Comparison of ENCODE assay signal across 23 cellular contexts in the genomic region with DNA sequence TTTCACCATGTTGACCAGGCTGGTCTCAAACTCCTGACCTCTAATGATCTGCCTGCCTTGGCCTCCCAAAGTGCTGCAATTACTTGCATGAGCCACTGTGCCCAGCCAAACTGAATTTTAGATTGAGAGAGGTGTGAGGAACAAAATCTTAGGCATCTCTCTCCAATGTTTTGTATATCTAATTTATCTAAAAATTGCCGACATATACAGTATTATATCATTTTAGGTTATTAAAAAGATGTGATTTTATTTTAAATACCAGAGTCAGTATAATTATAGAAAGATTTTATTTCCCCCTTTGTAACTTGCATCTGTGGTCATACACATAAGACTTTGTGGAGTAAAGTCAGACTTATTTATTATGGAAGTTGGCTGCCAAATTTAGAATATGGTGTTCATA. TPM values are rescaled to one million over a fixed set of nuclear protein-coding genes. Genes with fewer than 3 reads are reported as not detected.
DNase-seq lines count a peak whose midpoint lies in the region; ATAC-seq, FAIRE-seq and TF ChIP-seq lines count a peak whose summit lies in the region.
"Had no signal": no experiment of that assay in that cellular context is flagged by ENCODE, and none has a peak within 500 bp of the region (broad histone marks: within the 10 kb centered on the region; RNA-seq: fewer than 3 reads in every experiment).

No MANE protein-coding gene starts in this region.

- CTCF ChIA-PET in HepG2 (lab: Yijun Ruan, JAX; ENCODE audit: low intra/inter-chr PET ratio, low total read pairs), result no interaction called here
- CTCF ChIA-PET in IMR-90 (lab: Yijun Ruan, JAX), result interaction anchor here (1.2 kb wide), 1 partner anchor 277 kb away, joined by 3 read pairs; no protein-coding TSS in a partner anchor

- WGBS in HepG2 (ENCODE audit: low lambda C conversion rate), result 98% methylated on average over 1 of the region's 1 CpG
- 94% methylated on average over 1 of the region's 1 CpG for WGBS in right lobe of liver (ENCODE audit: insufficient coverage, low coverage, low lambda C conversion rate, missing lambda C conversion rate)
- no CpG with 5 or more reads among the region's 1 CpG for WGBS in IMR-90 (ENCODE audit: extremely low coverage in 2 of 2, insufficient read length in 1 of 2), 2 experiments

- H3K9me1 ChIP-seq in IMR-90 (ENCODE audit: insufficient read depth, low read length), result no peaks in the 10 kb centered on the region

- POLR2A ChIA-PET in HepG2 (lab: Yijun Ruan, JAX) (no interaction called here), IMR-90 (lab: Charles Lee; ENCODE audit: unreplicated experiment) (no interaction called here)

- in situ Hi-C loops in HepG2 (cut with HindIII; ENCODE audit: extremely low pct_ligation_motif_present, low pct_unique_long_range_greater_than_20kb), result no loop called here
- in situ Hi-C loops in IMR-90 (cut with MboI; ENCODE audit: low sequenced_read_pairs), result no loop called here
- in situ Hi-C loops in GM13977 (cut with MboI; ENCODE audit: low pct_unique_long_range_greater_than_20kb, low sequenced_read_pairs, unreplicated experiment), result loop anchor here (10.0 kb wide), 1 partner anchor 270 kb away; a partner anchor contains a TSS

- ATAC-seq in HepG2 (no peak), right lobe of liver (no peak), IMR-90 (ENCODE audit: low read depth) (no peak)
- ATAC-seq: GM12878 had no signal

- H3K9me3 ChIP-seq in HepG2 (ENCODE audit: low read length), result no peaks in the 10 kb centered on the region
- no peaks in the 10 kb centered on the region for H3K9me3 ChIP-seq in right lobe of liver
- H3K9me3 ChIP-seq in IMR-90 (ENCODE audit: control insufficient read depth, insufficient read depth, low read length), result no peaks in the 10 kb centered on the region
- H3K9me3 ChIP-seq: BE2C, BLaER1 had no signal

- no peak for DNase-seq in HepG2 (ENCODE audit: low spot score)
- no peak for DNase-seq in right lobe of liver
- no peak for DNase-seq in IMR-90
- no peak for DNase-seq in GM13977 (ENCODE audit: low spot score)
- no peak for DNase-seq in stimulated activated naive CD4-positive, alpha-beta T cell treated with Interleukin-2 at 50 U/mL for 16 hours (lab: John Stamatoyannopoulos, UW)
- DNase-seq: ACHN; BE2C; C1 segment of cervical spinal cord; CD4-positive, alpha-beta memory T cell; CD4-positive, CD25-positive, alpha-beta regulatory T cell; CD8-positive, alpha-beta memory T cell; COR-L47; DMS 273 treated with DMSO at 0.1 percent for 48 hours; DMS153; DMS53; DMS79; DND-41; EL; GDM1 had no signal

- H4K20me1 ChIP-seq in HepG2 (ENCODE audit: insufficient read depth, low read length), result no peaks in the 10 kb centered on the region
- no peaks in the 10 kb centered on the region for H4K20me1 ChIP-seq in IMR-90 (ENCODE audit: insufficient read depth, low read length)

- H2BK20ac ChIP-seq in IMR-90 (ENCODE audit: low read depth, low read length), result no peak overlapping the region

- TF ChIP-seq POLR2A in HepG2 (IDR thresholded peaks at IDR 0.05; ENCODE audit: insufficient read depth in 1 of 2, low read depth in 2 of 2, low read length in 2 of 2) (no peak), right lobe of liver (IDR thresholded peaks at IDR 0.05) (no peak), IMR-90 (IDR thresholded peaks at IDR 0.05; ENCODE audit: low read depth, low read length) (no peak)

- no peak overlapping the region for H3K56ac ChIP-seq in IMR-90 (ENCODE audit: extremely low read depth, insufficient read depth, low read length)

- H3K23ac ChIP-seq in IMR-90 (ENCODE audit: low read depth, low read length), result no peak overlapping the region; the same call in 1 of the 2 replicates

- H2AK5ac ChIP-seq in IMR-90 (ENCODE audit: low read depth, low read length), result no peak overlapping the region

- H2BK15ac ChIP-seq in IMR-90 (ENCODE audit: low read depth, low read length), result no peak overlapping the region

- H2BK120ac ChIP-seq in IMR-90 (ENCODE audit: low read depth, low read length), result no peak overlapping the region

- no peak overlapping the region for H3K4ac ChIP-seq in IMR-90 (ENCODE audit: low read depth, low read length)

- TF ChIP-seq CTCF in HepG2 (CRISPR knock-in tag; IDR thresholded peaks at IDR 0.05) (no peak), right lobe of liver (IDR thresholded peaks at IDR 0.05) (no peak), IMR-90 (conservative IDR thresholded peaks at IDR 0.05; ENCODE audit: low read depth, low read length) (no peak), GM13977 (IDR thresholded peaks at IDR 0.05; ENCODE audit: extremely low read depth, insufficient read depth, missing control alignments) (no peak)

- H3K27me3 ChIP-seq in HepG2 (ENCODE audit: control insufficient read depth in 1 of 2, insufficient read depth in 2 of 2, low read length in 2 of 2) (no peaks in the 10 kb centered on the region), right lobe of liver (no peaks in the 10 kb centered on the region), IMR-90 (ENCODE audit: control insufficient read depth, insufficient read depth, low read length) (no peaks in the 10 kb centered on the region)
- H3K27me3 ChIP-seq: BE2C, BLaER1 had no signal

- dilution Hi-C loops in IMR-90 (cut with HindIII; ENCODE audit: low sequenced_read_pairs, unreplicated experiment), result no loop called here

- BruUV-seq in HepG2 (replicated peaks; lab: Mats Ljungman, UMichigan), result no TSS peak
- no TSS peak for BruUV-seq in IMR-90 (replicated peaks; lab: Mats Ljungman, UMichigan)

- H3K4me2 ChIP-seq in HepG2 (ENCODE audit: low read depth, low read length) (no peak overlapping the region), IMR-90 (ENCODE audit: low read depth, low read length) (no peak overlapping the region)
- H3K4me2 ChIP-seq: BLaER1 had no signal

- intact Hi-C loops in HepG2 (cut with micrococcal nuclease; ENCODE audit: unreplicated experiment), result no loop called here
- intact Hi-C loops in right lobe of liver (cut with DNase I), result no loop called here
- intact Hi-C loops in IMR-90 (cut with micrococcal nuclease), result no loop called here

- H3K27ac ChIP-seq in HepG2 (ENCODE audit: extremely low read length, insufficient read depth, low read length), result no peak overlapping the region
- H3K27ac ChIP-seq in right lobe of liver, result no peak overlapping the region
- no peak overlapping the region for H3K27ac ChIP-seq in IMR-90 (ENCODE audit: insufficient read depth, low read length)
- H3K27ac ChIP-seq: 22Rv1, BLaER1 had no signal

- no peak overlapping the region for H4K5ac ChIP-seq in IMR-90 (ENCODE audit: low read depth, low read length)

- H3K9ac ChIP-seq in HepG2 (ENCODE audit: insufficient read depth, low read depth, low read length) (no peak overlapping the region), IMR-90 (ENCODE audit: low read depth, low read length) (no peak overlapping the region)
- H3K9ac ChIP-seq: BLaER1 had no signal

- no peak overlapping the region for H2AK9ac ChIP-seq in IMR-90 (replicated peaks; ENCODE audit: low read depth, low read length, poor library complexity)

- peaks cover 6 to 14% of the 10 kb centered on the region in 2 experiments; a peak in 3 of 4 replicates for H3K79me1 ChIP-seq in IMR-90 (ENCODE audit: low read depth in 1 of 2, low read length in 2 of 2)

- no peak overlapping the region for H3K18ac ChIP-seq in IMR-90 (ENCODE audit: low read depth, low read length)

- H3K4me3 ChIP-seq in HepG2 (replicated peaks in 1 of 3; ENCODE audit: insufficient read depth in 1 of 3, low read depth in 2 of 3, low read length in 3 of 3), result no peak overlapping the region
- no peak overlapping the region for H3K4me3 ChIP-seq in right lobe of liver
- no peak overlapping the region for H3K4me3 ChIP-seq in IMR-90 (ENCODE audit: insufficient read depth, low read depth, low read length)
- H3K4me3 ChIP-seq: BLaER1, GM12878 had no signal

- H2BK5ac ChIP-seq in IMR-90 (ENCODE audit: low read depth, low read length, poor library complexity, severe bottlenecking), result no peak overlapping the region

- H3K79me2 ChIP-seq in HepG2 (ENCODE audit: insufficient read depth, low read length), result peaks cover 16% of the 10 kb centered on the region

- FAIRE-seq in HepG2 (lab: Jason Lieb, UNC), result no peak
- FAIRE-seq: GM12878, GM18507 had no signal

- TF ChIP-seq EP300 in HepG2 (IDR thresholded peaks at IDR 0.05; ENCODE audit: low read depth in 2 of 2, low read length in 2 of 2) (no peak), HepG2 (CRISPR knock-in tag; IDR thresholded peaks at IDR 0.05; ENCODE audit: borderline replicate concordance) (no peak)

- no peak for TF ChIP-seq RAD21 in HepG2 (CRISPR knock-in tag; IDR thresholded peaks at IDR 0.05)
- no peak for TF ChIP-seq RAD21 in IMR-90 (IDR thresholded peaks at IDR 0.05; ENCODE audit: low read length)

- no peak overlapping the region for H4K91ac ChIP-seq in IMR-90 (ENCODE audit: insufficient read depth, low read depth, low read length)

- H3K36me3 ChIP-seq in HepG2 (replicated peaks in 1 of 2; ENCODE audit: control insufficient read depth in 1 of 2, insufficient read depth in 2 of 2, low read length in 2 of 2) (peaks cover 7 to 67% of the 10 kb centered on the region in 2 experiments), right lobe of liver (peaks cover 0 to 40% (median 4%) of the 10 kb centered on the region in 4 donors), IMR-90 (ENCODE audit: control insufficient read depth, insufficient read depth, low read length) (peaks cover 9% of the 10 kb centered on the region)

- no peaks in the 10 kb centered on the region for H3K4me1 ChIP-seq in HepG2 (ENCODE audit: insufficient read depth, low read length)
- no peaks in the 10 kb centered on the region for H3K4me1 ChIP-seq in right lobe of liver
- H3K4me1 ChIP-seq in IMR-90 (ENCODE audit: control insufficient read depth, insufficient read depth, low read length), result no peaks in the 10 kb centered on the region
- H3K4me1 ChIP-seq: BE2C, BLaER1 had no signal

- no peak overlapping the region for H3K14ac ChIP-seq in IMR-90 (replicated peaks; ENCODE audit: low read depth, low read length)

- H4K8ac ChIP-seq in IMR-90 (ENCODE audit: low read depth in 2 of 2, low read length in 2 of 2), result no peak overlapping the region

- H2AFZ ChIP-seq in HepG2 (ENCODE audit: low read length) (no peak overlapping the region), IMR-90 (replicated peaks; ENCODE audit: low read length, poor library complexity) (no peak overlapping the region)

RNA-seq across cellular contexts. Expression of a gene that starts 10.1 kb away (rescaled TPM):
- total RNA-seq in HepG2 (2016; rRNA removed; fragmentation: Illumina TruSeq; extraction: Trizol) (39.0 and 39.9 TPM in 2 replicates), right lobe of liver (1 to 10 TPM; 8.1 to 9.5 (median 8.4) TPM), IMR-90 (2012; rRNA removed) (10.6 and 20.0 TPM in 2 replicates)
- 167 and 185 TPM in 2 replicates for total RNA-seq in HepG2 (2016; cell fraction: cytosol; rRNA removed; fragmentation: Illumina TruSeq; extraction: Trizol; ENCODE audit: low read depth)
- 35.8 and 38.9 TPM in 2 replicates for total RNA-seq in HepG2 (2016; cell fraction: insoluble cytoplasmic fraction; rRNA removed; fragmentation: Illumina TruSeq; extraction: Trizol)
- total RNA-seq in HepG2 (2016; cell fraction: membrane; rRNA removed; fragmentation: Illumina TruSeq; extraction: Trizol), result 49.6 and 57.4 TPM in 2 replicates
- 58.7 and 64.6 TPM in 2 replicates for total RNA-seq in HepG2 (2016; cell fraction: nucleus; rRNA removed; fragmentation: Illumina TruSeq; extraction: Trizol)
- polyA plus RNA-seq in HepG2 (2011; rRNA removed) (14.5 and 14.6 TPM in 2 replicates), IMR-90 (2012; rRNA removed) (7.1 and 8.1 TPM in 2 replicates)
- 4.2 and 5.7 TPM in 2 replicates for polyA plus RNA-seq in HepG2 (2011; cell fraction: cytosol; rRNA removed)
- 19.2 and 22.7 TPM in 2 replicates for polyA plus RNA-seq in HepG2 (2011; cell fraction: nucleus; rRNA removed)
- 17.7 and 19.4 TPM in 2 replicates for polyA plus RNA-seq in HepG2 (2012)
- polyA plus RNA-seq in HepG2 (2016; cell fraction: cytosol; fragmentation: Illumina TruSeq; extraction: Trizol; ENCODE audit: low read depth), result 3.0 and 3.6 TPM in 2 replicates
- polyA plus RNA-seq in HepG2 (2016; cell fraction: insoluble cytoplasmic fraction; fragmentation: Illumina TruSeq; extraction: Trizol; ENCODE audit: low read depth), result 32.8 TPM in 2 replicates
- polyA plus RNA-seq in HepG2 (2016; cell fraction: membrane; fragmentation: Illumina TruSeq; extraction: Trizol; ENCODE audit: low read depth), result 5.3 and 6.9 TPM in 2 replicates
- polyA plus RNA-seq in HepG2 (2016; cell fraction: nucleus; fragmentation: Illumina TruSeq; extraction: Trizol; ENCODE audit: insufficient read depth, low read depth), result 83.1 and 93.6 TPM in 2 replicates
- polyA minus RNA-seq in HepG2 (2011; rRNA and poly(A)+ RNA removed; ENCODE audit: low replicate concordance), result 6.9 and 18.9 TPM in 2 replicates
- 12.6 and 23.0 TPM in 2 replicates for polyA minus RNA-seq in HepG2 (2011; cell fraction: cytosol; rRNA and poly(A)+ RNA removed)
- 73.4 and 77.6 TPM in 2 replicates for polyA minus RNA-seq in HepG2 (2011; cell fraction: nucleus; rRNA and poly(A)+ RNA removed)
- 0.82 and 1.8 TPM in 2 replicates for polyA plus RNA-seq in IMR-90 (2012; cell fraction: cytosol; rRNA removed)
- 4.4 and 14.7 TPM in 2 replicates for polyA plus RNA-seq in IMR-90 (2012; cell fraction: nucleus; rRNA removed; ENCODE audit: low replicate concordance)

RNA-seq across cellular contexts. Expression of a gene that starts 10.2 kb away (rescaled TPM):
- total RNA-seq in HepG2 (2016; rRNA removed; fragmentation: Illumina TruSeq; extraction: Trizol) (29.5 and 67.5 TPM in 2 replicates), right lobe of liver (10 to 100 TPM; 19.1 to 46.1 (median 28.7) TPM), IMR-90 (2012; rRNA removed) (35.8 and 39.2 TPM in 2 replicates)
- 40.7 and 41.5 TPM in 2 replicates for total RNA-seq in HepG2 (2016; cell fraction: cytosol; rRNA removed; fragmentation: Illumina TruSeq; extraction: Trizol; ENCODE audit: low read depth)
- 31.6 and 68.1 TPM in 2 replicates for total RNA-seq in HepG2 (2016; cell fraction: insoluble cytoplasmic fraction; rRNA removed; fragmentation: Illumina TruSeq; extraction: Trizol)
- 60.2 and 61.9 TPM in 2 replicates for total RNA-seq in HepG2 (2016; cell fraction: membrane; rRNA removed; fragmentation: Illumina TruSeq; extraction: Trizol)
- total RNA-seq in HepG2 (2016; cell fraction: nucleus; rRNA removed; fragmentation: Illumina TruSeq; extraction: Trizol), result 109 and 139 TPM in 2 replicates
- polyA plus RNA-seq in HepG2 (2011; rRNA removed) (160 and 166 TPM in 2 replicates), IMR-90 (2012; rRNA removed) (48.7 and 66.8 TPM in 2 replicates)
- polyA plus RNA-seq in HepG2 (2011; cell fraction: cytosol; rRNA removed), result 21.7 and 32.9 TPM in 2 replicates
- 486 and 524 TPM in 2 replicates for polyA plus RNA-seq in HepG2 (2011; cell fraction: nucleus; rRNA removed)
- 100.0 and 116 TPM in 2 replicates for polyA plus RNA-seq in HepG2 (2012)
- 60.0 and 71.8 TPM in 2 replicates for polyA plus RNA-seq in HepG2 (2016; cell fraction: cytosol; fragmentation: Illumina TruSeq; extraction: Trizol; ENCODE audit: low read depth)
- polyA plus RNA-seq in HepG2 (2016; cell fraction: insoluble cytoplasmic fraction; fragmentation: Illumina TruSeq; extraction: Trizol; ENCODE audit: low read depth), result 34.8 and 36.0 TPM in 2 replicates
- 64.9 and 65.2 TPM in 2 replicates for polyA plus RNA-seq in HepG2 (2016; cell fraction: membrane; fragmentation: Illumina TruSeq; extraction: Trizol; ENCODE audit: low read depth)
- polyA plus RNA-seq in HepG2 (2016; cell fraction: nucleus; fragmentation: Illumina TruSeq; extraction: Trizol; ENCODE audit: insufficient read depth, low read depth), result 350 and 353 TPM in 2 replicates
- polyA minus RNA-seq in HepG2 (2011; rRNA and poly(A)+ RNA removed; ENCODE audit: low replicate concordance), result 22.0 and 25.4 TPM in 2 replicates
- 12.3 and 13.9 TPM in 2 replicates for polyA minus RNA-seq in HepG2 (2011; cell fraction: cytosol; rRNA and poly(A)+ RNA removed)
- 143 and 163 TPM in 2 replicates for polyA minus RNA-seq in HepG2 (2011; cell fraction: nucleus; rRNA and poly(A)+ RNA removed)
- 5.4 and 10.2 TPM in 2 replicates for polyA plus RNA-seq in IMR-90 (2012; cell fraction: cytosol; rRNA removed)
- 49.9 and 616 TPM in 2 replicates for polyA plus RNA-seq in IMR-90 (2012; cell fraction: nucleus; rRNA removed; ENCODE audit: low replicate concordance)

RNA-seq across cellular contexts. Expression of a gene that starts 31.7 kb away (rescaled TPM):
- total RNA-seq in HepG2 (2016; rRNA removed; fragmentation: Illumina TruSeq; extraction: Trizol), result 10.2 and 11.1 TPM in 2 replicates
- total RNA-seq in HepG2 (2016; cell fraction: cytosol; rRNA removed; fragmentation: Illumina TruSeq; extraction: Trizol; ENCODE audit: low read depth), result 2.1 and 3.3 TPM in 2 replicates
- 9.7 TPM in 2 replicates for total RNA-seq in HepG2 (2016; cell fraction: insoluble cytoplasmic fraction; rRNA removed; fragmentation: Illumina TruSeq; extraction: Trizol)
- total RNA-seq in HepG2 (2016; cell fraction: membrane; rRNA removed; fragmentation: Illumina TruSeq; extraction: Trizol), result 4.5 and 5.0 TPM in 2 replicates
- total RNA-seq in HepG2 (2016; cell fraction: nucleus; rRNA removed; fragmentation: Illumina TruSeq; extraction: Trizol), result 13.2 and 13.4 TPM in 2 replicates
- 9.2 and 10.8 TPM in 2 replicates for polyA plus RNA-seq in HepG2 (2011; rRNA removed)
- polyA plus RNA-seq in HepG2 (2011; cell fraction: cytosol; rRNA removed), result 3.0 and 4.8 TPM in 2 replicates
- 8.5 and 9.2 TPM in 2 replicates for polyA plus RNA-seq in HepG2 (2011; cell fraction: nucleus; rRNA removed)
- polyA plus RNA-seq in HepG2 (2012), result 6.6 and 9.1 TPM in 2 replicates
- 0.95 and 1.2 TPM in 2 replicates for polyA plus RNA-seq in HepG2 (2016; cell fraction: cytosol; fragmentation: Illumina TruSeq; extraction: Trizol; ENCODE audit: low read depth)
- polyA plus RNA-seq in HepG2 (2016; cell fraction: insoluble cytoplasmic fraction; fragmentation: Illumina TruSeq; extraction: Trizol; ENCODE audit: low read depth), result 6.3 and 7.1 TPM in 2 replicates
- polyA plus RNA-seq in HepG2 (2016; cell fraction: membrane; fragmentation: Illumina TruSeq; extraction: Trizol; ENCODE audit: low read depth), result 1.4 and 2.4 TPM in 2 replicates
- polyA plus RNA-seq in HepG2 (2016; cell fraction: nucleus; fragmentation: Illumina TruSeq; extraction: Trizol; ENCODE audit: insufficient read depth, low read depth), result 10.9 and 12.4 TPM in 2 replicates
- 5.9 and 6.3 TPM in 2 replicates for polyA minus RNA-seq in HepG2 (2011; rRNA and poly(A)+ RNA removed; ENCODE audit: low replicate concordance)
- 3.8 TPM in 2 replicates for polyA minus RNA-seq in HepG2 (2011; cell fraction: cytosol; rRNA and poly(A)+ RNA removed)
- 32.2 and 36.7 TPM in 2 replicates for polyA minus RNA-seq in HepG2 (2011; cell fraction: nucleus; rRNA and poly(A)+ RNA removed)
- total RNA-seq in right lobe of liver, result 1 to 10 TPM; 2.6 to 6.1 (median 4.3) TPM
- total RNA-seq in IMR-90 (2012; rRNA removed), result 6.8 and 8.3 TPM in 2 replicates
- polyA plus RNA-seq in IMR-90 (2012; rRNA removed), result 4.1 and 5.0 TPM in 2 replicates
- 0.80 and 0.81 TPM in 2 replicates for polyA plus RNA-seq in IMR-90 (2012; cell fraction: cytosol; rRNA removed)
- polyA plus RNA-seq in IMR-90 (2012; cell fraction: nucleus; rRNA removed; ENCODE audit: low replicate concordance), result 0.78 and 6.1 TPM in 2 replicates
